In genomic region chr4:79046191-79046590, GRCh38 we compare ENCODE assay signal across 29 cellular contexts.
DNase-seq lines count a peak whose midpoint lies in the region; ATAC-seq, FAIRE-seq and TF ChIP-seq lines count a peak whose summit lies in the region.
"Had no signal": no experiment of that assay in that cellular context is flagged by ENCODE, and none has a peak within 500 bp of the region (broad histone marks: within the 10 kb centered on the region; RNA-seq: fewer than 3 reads in every experiment).

No MANE protein-coding gene starts in this region.

- H3K9me1 ChIP-seq in K562 (ENCODE audit: control insufficient read depth, insufficient read depth, low read length): no peaks in the 10 kb centered on the region

- no peak for TF ChIP-seq POLR2A in K562 (conservative IDR thresholded peaks at IDR 0.05)

- ATAC-seq in K562: no peak
- ATAC-seq: A549, PC-3 had no signal

- TF ChIP-seq EP300 in K562 (IDR thresholded peaks at IDR 0.05; ENCODE audit: low read length): no peak

- H4K20me1 ChIP-seq in K562 (replicated peaks; ENCODE audit: control insufficient read depth, insufficient read depth, low read length) (no peaks in the 10 kb centered on the region), hepatocyte (ENCODE audit: insufficient read depth, poor library complexity, severe bottlenecking) (no peaks in the 10 kb centered on the region)
- H4K20me1 ChIP-seq: BLaER1 treated with 17β-estradiol and CSF1 and Interleukin-3, amounts not matched to agents 10 nM and 100 nM had no signal

- H3K27ac ChIP-seq in cardiac muscle cell (peak overlapping the region; percentile 44), right atrium auricular region (no peak overlapping the region), K562 (ENCODE audit: extremely low read depth, low read depth, low read length) (no peak overlapping the region), hepatocyte (no peak overlapping the region)
- H3K27ac ChIP-seq: A549; BLaER1 treated with 17β-estradiol and CSF1 and Interleukin-3, amounts not matched to agents 10 nM and 100 nM; SJSA1 had no signal

- in situ Hi-C loops in K562 (cut with MboI): loop anchor here (10.0 kb wide), 1 partner anchor 529 kb away; no protein-coding TSS in a partner anchor

- H3K4me1 ChIP-seq in cardiac muscle cell (ENCODE audit: low read depth) (peaks cover 10% of the 10 kb centered on the region), right atrium auricular region (peaks cover 0 to 4% of the 10 kb centered on the region in 2 donors), K562 (replicated peaks in 1 of 2; ENCODE audit: control insufficient read depth in 2 of 2, insufficient read depth in 2 of 2, low read length in 2 of 2) (peaks cover 4 to 8% of the 10 kb centered on the region in 2 experiments; a peak in 2 of 5 replicates), hepatocyte (ENCODE audit: insufficient read depth) (peaks cover 8% of the 10 kb centered on the region)
- H3K4me1 ChIP-seq: A549 had no signal

- no peaks in the 10 kb centered on the region for H3K9me3 ChIP-seq in cardiac muscle cell (ENCODE audit: low read depth)
- no peaks in the 10 kb centered on the region for H3K9me3 ChIP-seq in right atrium auricular region
- no peaks in the 10 kb centered on the region for H3K9me3 ChIP-seq in K562 (replicated peaks; ENCODE audit: control insufficient read depth, insufficient read depth, low read depth, low read length)
- H3K9me3 ChIP-seq in hepatocyte (ENCODE audit: low read depth): no peaks in the 10 kb centered on the region
- H3K9me3 ChIP-seq: A549, HAP-1, SJSA1 had no signal

- H3K36me3 ChIP-seq in cardiac muscle cell (no peaks in the 10 kb centered on the region), right atrium auricular region (no peaks in the 10 kb centered on the region), K562 (ENCODE audit: control insufficient read depth, insufficient read depth, low read length) (no peaks in the 10 kb centered on the region), hepatocyte (replicated peaks; ENCODE audit: insufficient read depth, low read depth) (no peaks in the 10 kb centered on the region)
- H3K36me3 ChIP-seq: BLaER1 treated with 17β-estradiol and CSF1 and Interleukin-3, amounts not matched to agents 10 nM and 100 nM; HAP-1; SJSA1 had no signal

- no peak for TF ChIP-seq RAD21 in K562 (CRISPR knock-in tag; conservative IDR thresholded peaks at IDR 0.05 in 1 of 2, IDR thresholded peaks at IDR 0.05 in 1 of 2)

- TF ChIP-seq CTCF in cardiac muscle cell (IDR thresholded peaks at IDR 0.05; ENCODE audit: low read depth, low read length) (no peak), right atrium auricular region (IDR thresholded peaks at IDR 0.05) (no peak), K562 (IDR thresholded peaks at IDR 0.05 in 2 of 3, conservative IDR thresholded peaks at IDR 0.05 in 1 of 3; ENCODE audit: insufficient read depth in 2 of 3, low read depth in 1 of 3, low read length in 3 of 3) (no peak), hepatocyte (IDR thresholded peaks at IDR 0.05; ENCODE audit: poor library complexity) (no peak)

- BruUV-seq in K562 (replicated peaks; lab: Mats Ljungman, UMichigan): no TSS peak

- H3K9ac ChIP-seq in K562 (ENCODE audit: insufficient read depth in 1 of 2, low read depth in 2 of 2, low read length in 2 of 2): no peak overlapping the region
- H3K9ac ChIP-seq: BLaER1 treated with 17β-estradiol and CSF1 and Interleukin-3, amounts not matched to agents 10 nM and 100 nM had no signal

- CTCF ChIA-PET in K562 (lab: Yijun Ruan, JAX; ENCODE audit: low intra/inter-chr PET ratio): no interaction called here

- no peaks in the 10 kb centered on the region for H3K9me2 ChIP-seq in hepatocyte (replicated peaks; ENCODE audit: insufficient read depth)

- peak overlapping the region; percentile 40; the same call in 1 of the 2 replicates for H2AFZ ChIP-seq in K562 (ENCODE audit: low read depth, low read length)
- no peak overlapping the region for H2AFZ ChIP-seq in hepatocyte

- H3K4me3 ChIP-seq in cardiac muscle cell (no peak overlapping the region), right atrium auricular region (no peak overlapping the region), K562 (no peak overlapping the region), hepatocyte (no peak overlapping the region)
- H3K4me3 ChIP-seq: A549; BLaER1 treated with 17β-estradiol and CSF1 and Interleukin-3, amounts not matched to agents 10 nM and 100 nM; HAP-1; SJSA1 had no signal

- intact Hi-C loops in K562 (cut with micrococcal nuclease): loop anchor here (10.0 kb wide), 1 partner anchor 409 kb away; no protein-coding TSS in a partner anchor

- H3K27me3 ChIP-seq in cardiac muscle cell (no peaks in the 10 kb centered on the region), right atrium auricular region (no peaks in the 10 kb centered on the region), K562 (ENCODE audit: control insufficient read depth in 2 of 2, insufficient read depth in 2 of 2, low read length in 2 of 2) (no peaks in the 10 kb centered on the region), hepatocyte (no peaks in the 10 kb centered on the region)
- H3K27me3 ChIP-seq: BLaER1 treated with 17β-estradiol and CSF1 and Interleukin-3, amounts not matched to agents 10 nM and 100 nM; SJSA1 had no signal

- DNase-seq in cardiac muscle cell (ENCODE audit: low read depth in 1 of 2, low spot score in 1 of 2) (no peak), right atrium auricular region (ENCODE audit: low spot score) (no peak), K562 (ENCODE audit: extremely low read depth in 1 of 4, low spot score in 3 of 4) (no peak), myocyte (ENCODE audit: low read depth) (peak; percentile 6), NCI-H1105 (lab: John Stamatoyannopoulos, UW) (no peak), hepatocyte (ENCODE audit: low spot score) (no peak), hippocampal formation (lab: John Stamatoyannopoulos, UW) (no peak)
- DNase-seq: AML-193; CD4-positive, alpha-beta memory T cell; COR-L47; DMS79; EL; GDM1; GOT3; HFFc6; KBM-7; NCI-H2081; NCI-H2171; NCI-H226; NCI-H510A treated with DMSO at 0.1 percent for 48 hours; NCI-H748 treated with DMSO at 0.1 percent for 48 hours; NK-92 treated with Interleukin-12 subunit alpha and Interleukin-12 subunit beta, amount 100 ng/mL, for 24 hours; PC-3 had no signal

- no peaks in the 10 kb centered on the region for H3K79me2 ChIP-seq in K562 (ENCODE audit: control insufficient read depth, insufficient read depth, low read length)
- no peaks in the 10 kb centered on the region for H3K79me2 ChIP-seq in hepatocyte

- H3K4me2 ChIP-seq in K562 (ENCODE audit: insufficient read depth, low read length): no peak overlapping the region
- H3K4me2 ChIP-seq in hepatocyte: no peak overlapping the region
- H3K4me2 ChIP-seq: A549; BLaER1 treated with 17β-estradiol and CSF1 and Interleukin-3, amounts not matched to agents 10 nM and 100 nM had no signal

- POLR2A ChIA-PET in K562 (lab: Yijun Ruan, JAX): interaction anchor here (1.2 kb wide), 1 partner anchor 8 kb away, joined by 4 read pairs; no protein-coding TSS in a partner anchor

- FAIRE-seq in K562 (lab: Jason Lieb, UNC): no peak
- FAIRE-seq: A549, GM12891, HTR-8/SVneo had no signal

- WGBS in K562 (ENCODE audit: insufficient coverage, low coverage, missing lambda C conversion rate): 33% methylated on average over 3 of the region's 3 CpGs
- 55% methylated on average over 3 of the region's 3 CpGs for WGBS in hepatocyte (ENCODE audit: low lambda C conversion rate, missing lambda C conversion rate)

TF ChIP-seq in K562, 482 proteins besides CTCF, POLR2A, EP300 and RAD21:
- no peak for TF ChIP-seq JUN (IDR thresholded peaks at IDR 0.05; ENCODE audit: borderline replicate concordance, low read depth, low read length)
- TF ChIP-seq JUN (CRISPR knock-in tag; IDR thresholded peaks at IDR 0.05; ENCODE audit: borderline replicate concordance): no peak
- no peak for TF ChIP-seq MBD2 (IDR thresholded peaks at IDR 0.05; ENCODE audit: borderline replicate concordance, low read depth)
- 0 out of 2 replicates have a peak, but pooled peaks have one; percentile 18 for TF ChIP-seq ZNF316 (IDR thresholded peaks at IDR 0.05)
TF ChIP-seq in K562: peak in this region for 1.
